20 cellular contexts compared by ENCODE assay signal in the genomic region with DNA sequence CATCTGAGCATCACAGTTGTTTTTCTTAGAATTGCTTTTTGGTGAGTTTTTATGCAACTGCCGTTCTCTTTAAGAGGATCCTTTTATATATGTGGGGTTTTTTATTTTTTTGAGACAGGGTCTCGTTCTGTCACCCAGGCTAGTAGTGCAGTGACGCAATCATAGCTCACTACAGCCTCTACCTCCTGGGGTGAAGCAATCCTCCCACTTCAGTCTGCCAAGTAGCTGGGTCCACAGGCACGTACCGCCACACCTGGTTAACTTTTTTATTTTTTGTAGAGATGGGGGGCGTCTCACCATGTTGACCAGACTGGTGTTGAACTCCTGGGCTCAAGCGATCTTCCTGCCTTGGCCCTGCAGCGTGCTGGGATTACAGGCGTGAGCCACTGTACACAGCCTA. TPM values are rescaled to one million over a fixed set of nuclear protein-coding genes. Genes with fewer than 3 reads are reported as not detected.
DNase-seq lines count a peak whose midpoint lies in the region; ATAC-seq and TF ChIP-seq lines count a peak whose summit lies in the region.
"Had no signal": no experiment of that assay in that cellular context is flagged by ENCODE, and none has a peak within 500 bp of the region (broad histone marks: within the 10 kb centered on the region; RNA-seq: fewer than 3 reads in every experiment).

No MANE protein-coding gene starts in this region.

- intact Hi-C loops in activated naive CD4-positive, alpha-beta T cell treated with anti-CD3 and anti-CD28 coated beads for 36 hours (cut with micrococcal nuclease), result no loop called here
- intact Hi-C loops in left lung (cut with DNase I), result no loop called here
- intact Hi-C loops in upper lobe of right lung (cut with DNase I), result no loop called here

- no peaks in the 10 kb centered on the region for H3K27me3 ChIP-seq in left lung
- H3K27me3 ChIP-seq in upper lobe of right lung, result no peaks in the 10 kb centered on the region
- H3K27me3 ChIP-seq: vagina had no signal

- H3K9me3 ChIP-seq in left lung (no peaks in the 10 kb centered on the region), upper lobe of right lung (no peaks in the 10 kb centered on the region)
- H3K9me3 ChIP-seq: vagina had no signal

- H3K4me1 Mint-ChIP-seq in activated naive CD4-positive, alpha-beta T cell treated with anti-CD3 and anti-CD28 coated beads, Interleukin-2, amount 50 U/mL, for 24 hours, result peaks cover 50% of the 10 kb centered on the region
- H3K4me1 Mint-ChIP-seq in activated naive CD4-positive, alpha-beta T cell treated with anti-CD3 and anti-CD28 coated beads for 36 hours (ENCODE audit: low read depth), result peaks cover 52% of the 10 kb centered on the region
- H3K4me1 Mint-ChIP-seq in T-cell, result peaks cover 41 to 55% (median 52%) of the 10 kb centered on the region in 3 donors
- no peaks in the 10 kb centered on the region for H3K4me1 Mint-ChIP-seq in mesothelial cell of epicardium

- H3K36me3 ChIP-seq in left lung (peaks cover 0 to 100% of the 10 kb centered on the region in 2 donors), upper lobe of right lung (peaks cover 96% of the 10 kb centered on the region)

- no peaks in the 10 kb centered on the region for H3K27me3 Mint-ChIP-seq in activated naive CD4-positive, alpha-beta T cell treated with anti-CD3 and anti-CD28 coated beads, Interleukin-2, amount 50 U/mL, for 24 hours
- no peaks in the 10 kb centered on the region for H3K27me3 Mint-ChIP-seq in activated naive CD4-positive, alpha-beta T cell treated with anti-CD3 and anti-CD28 coated beads for 36 hours (ENCODE audit: low read depth)
- H3K27me3 Mint-ChIP-seq in T-cell (no peaks in the 10 kb centered on the region), mesothelial cell of epicardium (ENCODE audit: low read depth) (no peaks in the 10 kb centered on the region)
- H3K27me3 Mint-ChIP-seq: activated CD4-positive, alpha-beta T cell treated with anti-CD3 and anti-CD28 coated beads, Interleukin-2, amount 10 ng/mL, durations not matched to agents 24 days and 14 days had no signal

- H3K36me3 Mint-ChIP-seq in activated naive CD4-positive, alpha-beta T cell treated with anti-CD3 and anti-CD28 coated beads, Interleukin-2, amount 50 U/mL, for 24 hours, result peaks cover 22% of the 10 kb centered on the region
- peaks cover 73% of the 10 kb centered on the region for H3K36me3 Mint-ChIP-seq in activated naive CD4-positive, alpha-beta T cell treated with anti-CD3 and anti-CD28 coated beads for 36 hours (ENCODE audit: low read depth)
- H3K36me3 Mint-ChIP-seq in T-cell, result peaks cover 68% of the 10 kb centered on the region
- peaks cover 43% of the 10 kb centered on the region for H3K36me3 Mint-ChIP-seq in mesothelial cell of epicardium

- DNase-seq in activated naive CD4-positive, alpha-beta T cell treated with anti-CD3 and anti-CD28 coated beads for 36 hours, result no peak
- DNase-seq in T-cell (no peak), left lung (no peak), upper lobe of right lung (no peak), mesothelial cell of epicardium (ENCODE audit: low spot score in 2 of 2, unreplicated experiment in 2 of 2) (no peak), NAMALWA (ENCODE audit: low spot score) (no peak), COLO668 (lab: John Stamatoyannopoulos, UW; ENCODE audit: unreplicated experiment) (no peak)
- DNase-seq: activated CD4-positive, alpha-beta T cell treated with anti-CD3 and anti-CD28 coated beads, Interleukin-2, amount 10 ng/mL, durations not matched to agents 24 days and 14 days; aorta; Calu3; GF-D8; left cardiac atrium; MM.1S; NCI-H526 treated with DMSO at 0.1 percent for 48 hours; PC-3; stimulated activated CD4-positive, alpha-beta T cell treated with anti-CD3 and anti-CD28 coated beads, Interleukin-15, amount 100 ng/mL, for 24 hours; T1000 had no signal

- ATAC-seq in T-cell (replicated peaks in 1 of 4), result no peak
- peak; percentile 82 for ATAC-seq in left lung
- peak; percentile 71 for ATAC-seq in upper lobe of right lung
- ATAC-seq: left cardiac atrium, PC-3 had no signal

- H3K4me3 ChIP-seq in left lung (no peak overlapping the region), upper lobe of right lung (no peak overlapping the region)
- H3K4me3 ChIP-seq: vagina had no signal

- no peak for TF ChIP-seq CTCF in left lung (IDR thresholded peaks at IDR 0.05)
- TF ChIP-seq CTCF in upper lobe of right lung (IDR thresholded peaks at IDR 0.05), result no peak
- no peak for TF ChIP-seq CTCF in mesothelial cell of epicardium (IDR thresholded peaks at IDR 0.05; ENCODE audit: unreplicated experiment)

- no peak overlapping the region for H3K4me3 Mint-ChIP-seq in activated naive CD4-positive, alpha-beta T cell treated with anti-CD3 and anti-CD28 coated beads, Interleukin-2, amount 50 U/mL, for 24 hours
- no peak overlapping the region for H3K4me3 Mint-ChIP-seq in activated naive CD4-positive, alpha-beta T cell treated with anti-CD3 and anti-CD28 coated beads for 36 hours
- H3K4me3 Mint-ChIP-seq in T-cell (no peak overlapping the region), mesothelial cell of epicardium (no peak overlapping the region)
- H3K4me3 Mint-ChIP-seq: activated CD4-positive, alpha-beta T cell treated with anti-CD3 and anti-CD28 coated beads, Interleukin-2, amount 10 ng/mL, durations not matched to agents 24 days and 14 days; activated T-helper 1 cell treated with anti-CD3 and anti-CD28 coated beads, Interleukin-12 subunit alpha, Interleukin-12 subunit beta, Interleukin-2, Interleukin-4 antibody, amounts not matched to agents 30 ng/mL and 10 ng/mL and 1 ng/mL, durations not matched to agents 14 hours and 24 hours and 36 hours had no signal

- CTCF ChIA-PET in activated naive CD4-positive, alpha-beta T cell treated with anti-CD3 and anti-CD28 coated beads for 36 hours (lab: Charles Lee), result interaction anchor here (0.7 kb wide), 1 partner anchor 12 kb away, joined by 3 read pairs; no protein-coding TSS in a partner anchor
- CTCF ChIA-PET in T-cell (lab: Charles Lee), result interaction anchor here in 1 of 2 donors (1.4 kb wide), 1 partner anchor 12 kb away, joined by 3 read pairs; no protein-coding TSS in a partner anchor

- POLR2A ChIA-PET in T-cell (lab: Charles Lee), result no interaction called here

- H3K9me3 Mint-ChIP-seq in activated naive CD4-positive, alpha-beta T cell treated with anti-CD3 and anti-CD28 coated beads, Interleukin-2, amount 50 U/mL, for 24 hours, result no peaks in the 10 kb centered on the region
- H3K9me3 Mint-ChIP-seq in activated naive CD4-positive, alpha-beta T cell treated with anti-CD3 and anti-CD28 coated beads for 36 hours, result no peaks in the 10 kb centered on the region
- H3K9me3 Mint-ChIP-seq in T-cell (no peaks in the 10 kb centered on the region), mesothelial cell of epicardium (no peaks in the 10 kb centered on the region)
- H3K9me3 Mint-ChIP-seq: activated CD4-positive, alpha-beta T cell treated with anti-CD3 and anti-CD28 coated beads, Interleukin-2, amount 10 ng/mL, durations not matched to agents 24 days and 14 days; activated T-helper 1 cell treated with anti-CD3 and anti-CD28 coated beads, Interleukin-12 subunit alpha, Interleukin-12 subunit beta, Interleukin-2, Interleukin-4 antibody, amounts not matched to agents 30 ng/mL and 10 ng/mL and 1 ng/mL, durations not matched to agents 14 hours and 24 hours and 36 hours had no signal

- no peak overlapping the region for H3K27ac ChIP-seq in left lung
- no peak overlapping the region for H3K27ac ChIP-seq in upper lobe of right lung
- H3K27ac ChIP-seq: vagina had no signal

- peak overlapping the region; percentile 47 for H3K27ac Mint-ChIP-seq in activated naive CD4-positive, alpha-beta T cell treated with anti-CD3 and anti-CD28 coated beads, Interleukin-2, amount 50 U/mL, for 24 hours
- H3K27ac Mint-ChIP-seq in activated naive CD4-positive, alpha-beta T cell treated with anti-CD3 and anti-CD28 coated beads for 36 hours, result no peak overlapping the region
- peak overlapping the region; percentile 58 to 83 for H3K27ac Mint-ChIP-seq in T-cell
- H3K27ac Mint-ChIP-seq in mesothelial cell of epicardium, result no peak overlapping the region
- H3K27ac Mint-ChIP-seq: activated CD4-positive, alpha-beta T cell treated with anti-CD3 and anti-CD28 coated beads, Interleukin-2, amount 10 ng/mL, durations not matched to agents 24 days and 14 days; activated T-helper 1 cell treated with anti-CD3 and anti-CD28 coated beads, Interleukin-12 subunit alpha, Interleukin-12 subunit beta, Interleukin-2, Interleukin-4 antibody, amounts not matched to agents 30 ng/mL and 10 ng/mL and 1 ng/mL, durations not matched to agents 14 hours and 24 hours and 36 hours had no signal

- H3K4me1 ChIP-seq in left lung, result peaks cover 0 to 19% of the 10 kb centered on the region in 2 donors
- H3K4me1 ChIP-seq in upper lobe of right lung, result peaks cover 4% of the 10 kb centered on the region
- H3K4me1 ChIP-seq: vagina had no signal

RNA-seq across cellular contexts. Expression of gene NUP50, which starts 16.6 kb away (rescaled TPM):
- total RNA-seq in activated naive CD4-positive, alpha-beta T cell treated with anti-CD3 and anti-CD28 coated beads for 36 hours, result 100 to 1,000 TPM; 151 to 154 TPM
- 100 to 1,000 TPM in 4 of 5 donors, 10 to 100 TPM in 1; 97.0 to 151 (median 126) TPM for total RNA-seq in T-cell
- 10 to 100 TPM; 54.7 to 70.0 TPM for total RNA-seq in left lung
- total RNA-seq in upper lobe of right lung, result 51.5 TPM
- 45.8 to 54.6 TPM (median 52.9 TPM) in 3 replicates for total RNA-seq in mesothelial cell of epicardium

Comparison
In these comparisons a context has a peak if more than half of its experiments do, and no peak if none do; other contexts are left out.
1. H3K27ac Mint-ChIP-seq: peak in activated naive CD4-positive, alpha-beta T cell treated with anti-CD3 and anti-CD28 coated beads, Interleukin-2, amount 50 U/mL, for 24 hours (single experiment) and T-cell (2 of 2); none in activated naive CD4-positive, alpha-beta T cell treated with anti-CD3 and anti-CD28 coated beads for 36 hours (single experiment) and mesothelial cell of epicardium (single experiment).
2. ATAC-seq: peak in left lung (single experiment) and upper lobe of right lung (single experiment); none in T-cell (0 of 4).